In genomic region chr2:205717999-205718398, GRCh38 we compare ENCODE assay signal across 26 cellular contexts. TPM values are rescaled to one million over a fixed set of nuclear protein-coding genes. Genes with fewer than 3 reads are reported as not detected.
DNase-seq lines count a peak whose midpoint lies in the region; ATAC-seq and TF ChIP-seq lines count a peak whose summit lies in the region.
"Had no signal": no experiment of that assay in that cellular context is flagged by ENCODE, and none has a peak within 500 bp of the region (broad histone marks: within the 10 kb centered on the region; RNA-seq: fewer than 3 reads in every experiment).

No MANE protein-coding gene starts in this region.

- DNase-seq in Caco-2 (no peak), esophagus muscularis mucosa (ENCODE audit: extremely low spot score) (no peak), mesothelial cell of epicardium (ENCODE audit: low spot score in 2 of 2, unreplicated experiment in 2 of 2) (no peak), stomach (no peak), osteoblast (ENCODE audit: insufficient read length, low spot score, missing footprints) (no peak), Ammon's horn (ENCODE audit: low spot score) (no peak)
- no peak for DNase-seq in activated CD4-positive, alpha-beta T cell treated with anti-CD3 and anti-CD28 coated beads, Interleukin-2, amount 50 U/mL, for 48 hours
- DNase-seq: ACHN; activated CD4-positive, alpha-beta T cell treated with anti-CD3 and anti-CD28 coated beads, Interleukin-2, amount 10 ng/mL, durations not matched to agents 24 days and 14 days; activated effector memory CD4-positive, alpha-beta T cell treated with anti-CD3 and anti-CD28 coated beads, Interleukin-2, amount 50 U/mL, for 16 hours; activated T-cell treated with anti-CD3 and anti-CD28 coated beads, Interleukin-2, amount 50 U/mL, for 1 hour; caudate nucleus; endodermal cell; H7; immature natural killer cell; mammary epithelial cell; NCI-H1048; NCI-H82; nucleus accumbens; SJCRH30; stimulated activated naive CD4-positive, alpha-beta T cell had no signal

- H3K27ac ChIP-seq in esophagus muscularis mucosa (replicated peaks in 1 of 4) (peak overlapping the region; percentile 87 to 98 (median 93)), stomach (peak overlapping the region in 3 of 5 donors; percentile 10 to 87 (median 59)), osteoblast (ENCODE audit: low read depth, low read length) (no peak overlapping the region)
- H3K27ac ChIP-seq: BLaER1, SJCRH30, thoracic aorta had no signal

- H3K36me3 Mint-ChIP-seq in Caco-2 (ENCODE audit: insufficient read depth, unreplicated experiment) (peaks cover 77% of the 10 kb centered on the region), mesothelial cell of epicardium (no peaks in the 10 kb centered on the region)
- H3K36me3 Mint-ChIP-seq: activated naive CD8-positive, alpha-beta T cell; immature natural killer cell had no signal

- H3K4me2 ChIP-seq in osteoblast (ENCODE audit: insufficient read depth, low read length), result no peak overlapping the region
- H3K4me2 ChIP-seq: BLaER1 had no signal

- H3K4me3 ChIP-seq in Caco-2 (ENCODE audit: low read depth, low read length) (no peak overlapping the region), esophagus muscularis mucosa (no peak overlapping the region), stomach (no peak overlapping the region), osteoblast (ENCODE audit: insufficient read depth, low read length) (no peak overlapping the region)
- H3K4me3 ChIP-seq: BLaER1, SJCRH30, thoracic aorta had no signal

- H3K27ac Mint-ChIP-seq in Caco-2 (ENCODE audit: unreplicated experiment) (peak overlapping the region; percentile 35), mesothelial cell of epicardium (peak overlapping the region; percentile 50)
- H3K27ac Mint-ChIP-seq: activated naive CD8-positive, alpha-beta T cell; endodermal cell; immature natural killer cell had no signal

- H3K4me1 Mint-ChIP-seq in Caco-2 (ENCODE audit: low read depth, unreplicated experiment), result peaks cover 54% of the 10 kb centered on the region
- H3K4me1 Mint-ChIP-seq in mesothelial cell of epicardium, result peaks cover 59% of the 10 kb centered on the region
- H3K4me1 Mint-ChIP-seq: immature natural killer cell had no signal

- peaks cover under 1% of the 10 kb centered on the region for H3K79me2 ChIP-seq in osteoblast (ENCODE audit: insufficient read depth, low read length)

- WGBS in esophagus muscularis mucosa, result 52% methylated on average over 3 of the region's 3 CpGs
- WGBS in stomach, 5 donors, result 80 to 89% (median 83%) methylated on average over 3 of the region's 3 CpGs

- H2AFZ ChIP-seq in osteoblast (ENCODE audit: low read length), result no peak overlapping the region

- TF ChIP-seq EP300 in esophagus muscularis mucosa (IDR thresholded peaks at IDR 0.05) (no peak), stomach (IDR thresholded peaks at IDR 0.05) (no peak)

- TF ChIP-seq CTCF in Caco-2 (IDR thresholded peaks at IDR 0.05; ENCODE audit: insufficient read depth in 1 of 2, low read depth in 1 of 2, low read length in 1 of 2, severe bottlenecking in 1 of 2, unreplicated experiment in 1 of 2) (no peak), esophagus muscularis mucosa (IDR thresholded peaks at IDR 0.05) (no peak), mesothelial cell of epicardium (IDR thresholded peaks at IDR 0.05; ENCODE audit: unreplicated experiment) (no peak), stomach (IDR thresholded peaks at IDR 0.05) (no peak), osteoblast (IDR thresholded peaks at IDR 0.05; ENCODE audit: extremely low read depth, low read depth, low read length) (no peak)

- POLR2A ChIA-PET in Caco-2 (lab: Charles Lee), result interaction anchor here (0.6 kb wide), 1 partner anchor 265 kb away, joined by 7 read pairs; no protein-coding TSS in a partner anchor

- no peaks in the 10 kb centered on the region; the same call in 1 of the 2 replicates for H3K36me3 ChIP-seq in Caco-2 (ENCODE audit: control insufficient read depth, insufficient read depth, low read length)
- peaks cover 0 to 33% (median 13%) of the 10 kb centered on the region in 4 donors for H3K36me3 ChIP-seq in esophagus muscularis mucosa
- peaks cover 0 to 17% (median 10%) of the 10 kb centered on the region in 4 donors for H3K36me3 ChIP-seq in stomach
- peaks cover 43% of the 10 kb centered on the region for H3K36me3 ChIP-seq in osteoblast (ENCODE audit: insufficient read depth, low read length)
- H3K36me3 ChIP-seq: BLaER1 had no signal

- no TSS peak for BruUV-seq in Caco-2 (replicated peaks; lab: Mats Ljungman, UMichigan)

- ATAC-seq in HG03108 (IDR thresholded peaks at IDR 0.05; ENCODE audit: unreplicated experiment), result no peak
- ATAC-seq: esophagus mucosa had no signal

- intact Hi-C loops in Caco-2 (cut with micrococcal nuclease; ENCODE audit: unreplicated experiment) (no loop called here), esophagus muscularis mucosa (cut with DNase I) (no loop called here), stomach (cut with DNase I; ENCODE audit: low total_unique reads) (no loop called here)

- H3K27me3 ChIP-seq in Caco-2 (replicated peaks; ENCODE audit: control insufficient read depth, insufficient read depth, low read length) (no peaks in the 10 kb centered on the region), esophagus muscularis mucosa (no peaks in the 10 kb centered on the region), stomach (no peaks in the 10 kb centered on the region), osteoblast (ENCODE audit: insufficient read depth, low read length) (no peaks in the 10 kb centered on the region)
- H3K27me3 ChIP-seq: BLaER1, SJCRH30 had no signal

- H4K20me1 ChIP-seq in osteoblast (ENCODE audit: insufficient read depth, low read length), result no peaks in the 10 kb centered on the region
- H4K20me1 ChIP-seq: BLaER1 had no signal

- CTCF ChIA-PET in Caco-2 (lab: Charles Lee), result no interaction called here

- TF ChIP-seq POLR2A in esophagus muscularis mucosa (IDR thresholded peaks at IDR 0.05; ENCODE audit: low read depth), result no peak
- no peak for TF ChIP-seq POLR2A in stomach (IDR thresholded peaks at IDR 0.05)

- H3K4me3 Mint-ChIP-seq in Caco-2 (ENCODE audit: unreplicated experiment) (no peak overlapping the region), mesothelial cell of epicardium (no peak overlapping the region)
- H3K4me3 Mint-ChIP-seq: activated CD4-positive, alpha-beta T cell treated with anti-CD3 and anti-CD28 coated beads, Interleukin-2, amount 10 ng/mL, durations not matched to agents 24 days and 14 days; activated naive CD8-positive, alpha-beta T cell; endodermal cell; immature natural killer cell had no signal

- H3K9me3 ChIP-seq in Caco-2, result no peaks in the 10 kb centered on the region
- no peaks in the 10 kb centered on the region for H3K9me3 ChIP-seq in esophagus muscularis mucosa
- H3K9me3 ChIP-seq in stomach, result no peaks in the 10 kb centered on the region
- no peaks in the 10 kb centered on the region for H3K9me3 ChIP-seq in osteoblast (ENCODE audit: low read depth, low read length)
- H3K9me3 ChIP-seq: BLaER1, SJCRH30, thoracic aorta had no signal

- H3K27me3 Mint-ChIP-seq in Caco-2 (ENCODE audit: insufficient read depth, unreplicated experiment), result no peaks in the 10 kb centered on the region
- no peaks in the 10 kb centered on the region for H3K27me3 Mint-ChIP-seq in mesothelial cell of epicardium (ENCODE audit: low read depth)
- H3K27me3 Mint-ChIP-seq: activated CD4-positive, alpha-beta T cell treated with anti-CD3 and anti-CD28 coated beads, Interleukin-2, amount 10 ng/mL, durations not matched to agents 24 days and 14 days had no signal

- H3K9me3 Mint-ChIP-seq in Caco-2 (ENCODE audit: unreplicated experiment), result no peaks in the 10 kb centered on the region
- no peaks in the 10 kb centered on the region for H3K9me3 Mint-ChIP-seq in mesothelial cell of epicardium
- H3K9me3 Mint-ChIP-seq: activated CD4-positive, alpha-beta T cell treated with anti-CD3 and anti-CD28 coated beads, Interleukin-2, amount 10 ng/mL, durations not matched to agents 24 days and 14 days; endodermal cell; immature natural killer cell had no signal

- H3K4me1 ChIP-seq in Caco-2 (peaks cover 43% of the 10 kb centered on the region), esophagus muscularis mucosa (peaks cover 11 to 100% (median 100%) of the 10 kb centered on the region in 4 donors), stomach (peaks cover 6 to 80% (median 53%) of the 10 kb centered on the region in 4 donors), osteoblast (ENCODE audit: insufficient read depth, low read length) (peaks cover 14% of the 10 kb centered on the region)

RNA-seq across cellular contexts. Expression of gene NRP2, which starts 35.7 kb away (rescaled TPM):
- 95.6 and 96.9 TPM in 2 replicates for total RNA-seq in Caco-2 (2022)
- 100 to 1,000 TPM; 195 to 440 (median 314) TPM for total RNA-seq in esophagus muscularis mucosa
- total RNA-seq in mesothelial cell of epicardium, result 82.2 to 89.5 TPM (median 83.6 TPM) in 3 replicates
- total RNA-seq in stomach, result 100 to 1,000 TPM in 2 of 5 donors, 10 to 100 TPM in 3; 21.0 to 166 (median 56.9) TPM
- polyA plus RNA-seq in stomach, result 10 to 100 TPM in 1 of 3 donors, 1 to 10 TPM in 1, under 1 TPM in 1; 0.92 to 13.2 (median 2.9) TPM
- total RNA-seq in osteoblast, result 145 and 183 TPM in 2 replicates
- polyA plus RNA-seq: immature natural killer cell had no signal
